ENCODE assay signal across 9 cellular contexts in genomic region chr3:11655188-11655928, GRCh38. TPM values are rescaled to one million over a fixed set of nuclear protein-coding genes. Genes with fewer than 3 reads are reported as not detected.
DNase-seq lines count a peak whose midpoint lies in the region; ATAC-seq and TF ChIP-seq lines count a peak whose summit lies in the region.
"Had no signal": no experiment of that assay in that cellular context is flagged by ENCODE, and none has a peak within 500 bp of the region (broad histone marks: within the 10 kb centered on the region; RNA-seq: fewer than 3 reads in every experiment).

No MANE protein-coding gene starts in this region.

- CTCF ChIA-PET in Caco-2 (lab: Charles Lee) (no interaction called here), HEK293 (lab: Yijun Ruan, JAX) (interaction anchor here (0.6 to 11.9 kb wide), 9 partner anchors 9 to 522 kb away, joined by 3 to 165 read pairs (median 4); no protein-coding TSS in a partner anchor), activated B cell treated with CpG ODN at 0.5 μM for 24 hours (lab: Charles Lee) (interaction anchor here (1.2 to 1.3 kb wide), 2 partner anchors 148 to 276 kb away, joined by 3 to 4 read pairs; no protein-coding TSS in a partner anchor)
- CTCF ChIA-PET in activated CD4-positive, alpha-beta T cell treated with anti-CD3 and anti-CD28 coated beads, Interleukin-2, amount 10 ng/mL, durations not matched to agents 7 days and 5 days (lab: Charles Lee): interaction anchor here (1.6 kb wide), 1 partner anchor 276 kb away, joined by 4 read pairs; no protein-coding TSS in a partner anchor
- CTCF ChIA-PET in CD4-positive, alpha-beta T cell (lab: Charles Lee): interaction anchor here (0.6 to 1.2 kb wide), 3 partner anchors 149 to 346 kb away, joined by 3 to 4 read pairs (median 3); no protein-coding TSS in a partner anchor

- H3K9me3 Mint-ChIP-seq in Caco-2 (ENCODE audit: unreplicated experiment) (no peaks in the 10 kb centered on the region), activated B cell treated with CpG ODN at 0.5 μM for 24 hours (no peaks in the 10 kb centered on the region)
- no peaks in the 10 kb centered on the region for H3K9me3 Mint-ChIP-seq in activated CD4-positive, alpha-beta T cell treated with anti-CD3 and anti-CD28 coated beads, Interleukin-2, amount 10 ng/mL, durations not matched to agents 7 days and 5 days
- no peaks in the 10 kb centered on the region for H3K9me3 Mint-ChIP-seq in CD4-positive, alpha-beta T cell

- H3K4me1 Mint-ChIP-seq in Caco-2 (ENCODE audit: low read depth, unreplicated experiment): peaks cover 11% of the 10 kb centered on the region
- peaks cover 15% of the 10 kb centered on the region for H3K4me1 Mint-ChIP-seq in activated B cell treated with CpG ODN at 0.5 μM for 24 hours
- peaks cover 3% of the 10 kb centered on the region for H3K4me1 Mint-ChIP-seq in activated CD4-positive, alpha-beta T cell treated with anti-CD3 and anti-CD28 coated beads, Interleukin-2, amount 10 ng/mL, durations not matched to agents 7 days and 5 days
- peaks cover 4% of the 10 kb centered on the region for H3K4me1 Mint-ChIP-seq in CD4-positive, alpha-beta T cell (ENCODE audit: low read depth)

- ATAC-seq in activated B cell treated with CpG ODN at 0.5 μM for 24 hours (ENCODE audit: low read depth) (peak; percentile 28), lower lobe of right lung (no peak), aorta (ENCODE audit: low FRiP score) (no peak), sciatic nerve (no peak)
- ATAC-seq in CD4-positive, alpha-beta T cell (ENCODE audit: poor library complexity): no peak

- no peaks in the 10 kb centered on the region for H3K36me3 Mint-ChIP-seq in Caco-2 (ENCODE audit: insufficient read depth, unreplicated experiment)
- no peaks in the 10 kb centered on the region for H3K36me3 Mint-ChIP-seq in activated B cell treated with CpG ODN at 0.5 μM for 24 hours (ENCODE audit: low read depth)
- H3K36me3 Mint-ChIP-seq in activated CD4-positive, alpha-beta T cell treated with anti-CD3 and anti-CD28 coated beads, Interleukin-2, amount 10 ng/mL, durations not matched to agents 7 days and 5 days (ENCODE audit: low read depth): no peaks in the 10 kb centered on the region
- no peaks in the 10 kb centered on the region for H3K36me3 Mint-ChIP-seq in CD4-positive, alpha-beta T cell (ENCODE audit: low read depth)

- intact Hi-C loops in Caco-2 (cut with micrococcal nuclease; ENCODE audit: unreplicated experiment): loop anchor here (1.0 kb wide), 1 partner anchor 149 kb away; no protein-coding TSS in a partner anchor
- intact Hi-C loops in activated B cell treated with CpG ODN at 0.5 μM for 24 hours (cut with micrococcal nuclease): loop anchor here (1.0 kb wide), 1 partner anchor 149 kb away; no protein-coding TSS in a partner anchor
- intact Hi-C loops in lower lobe of right lung (cut with DNase I): no loop called here
- intact Hi-C loops in aorta (cut with DNase I): no loop called here
- intact Hi-C loops in CD4-positive, alpha-beta T cell (cut with DNase I, micrococcal nuclease): loop anchor here in 1 of 2 experiments (5.0 kb wide), 1 partner anchor 593 kb away; no protein-coding TSS in a partner anchor
- intact Hi-C loops in sciatic nerve (cut with DNase I): loop anchor here (10.0 kb wide), 1 partner anchor 149 kb away; no protein-coding TSS in a partner anchor

- H3K27me3 Mint-ChIP-seq in Caco-2 (ENCODE audit: insufficient read depth, unreplicated experiment) (no peaks in the 10 kb centered on the region), activated B cell treated with CpG ODN at 0.5 μM for 24 hours (no peaks in the 10 kb centered on the region)
- no peaks in the 10 kb centered on the region for H3K27me3 Mint-ChIP-seq in activated CD4-positive, alpha-beta T cell treated with anti-CD3 and anti-CD28 coated beads, Interleukin-2, amount 10 ng/mL, durations not matched to agents 7 days and 5 days
- H3K27me3 Mint-ChIP-seq in CD4-positive, alpha-beta T cell: no peaks in the 10 kb centered on the region

- H3K4me1 ChIP-seq in Caco-2: peaks cover 11% of the 10 kb centered on the region
- no peaks in the 10 kb centered on the region for H3K4me1 ChIP-seq in HEK293 (ENCODE audit: control insufficient read depth, insufficient read depth, low read length)
- peaks cover 5% of the 10 kb centered on the region for H3K4me1 ChIP-seq in lower lobe of right lung
- peaks cover 0 to 2% of the 10 kb centered on the region in 2 donors for H3K4me1 ChIP-seq in aorta (ENCODE audit: control insufficient read depth in 1 of 2, insufficient read depth in 2 of 2, low read length in 2 of 2)

- TF ChIP-seq CTCF in Caco-2 (IDR thresholded peaks at IDR 0.05; ENCODE audit: insufficient read depth in 1 of 2, low read depth in 1 of 2, low read length in 1 of 2, severe bottlenecking in 1 of 2, unreplicated experiment in 1 of 2) (peak in 1 of 2 experiments; percentile 40), HEK293 (tag by site-specific recombination; IDR thresholded peaks at IDR 0.05) (peak; percentile 42; the same call in 1 of the 2 replicates), activated B cell treated with CpG ODN at 0.5 μM for 24 hours (IDR thresholded peaks at IDR 0.05) (no peak), lower lobe of right lung (IDR thresholded peaks at IDR 0.05) (peak; percentile 20)
- TF ChIP-seq CTCF in CD4-positive, alpha-beta T cell (IDR thresholded peaks at IDR 0.05): no peak

- BruUV-seq in Caco-2 (replicated peaks; lab: Mats Ljungman, UMichigan): no TSS peak

- H3K27me3 ChIP-seq in Caco-2 (replicated peaks; ENCODE audit: control insufficient read depth, insufficient read depth, low read length) (no peaks in the 10 kb centered on the region), lower lobe of right lung (ENCODE audit: low read depth) (no peaks in the 10 kb centered on the region), aorta (ENCODE audit: control insufficient read depth in 1 of 2, insufficient read depth in 2 of 2, low read length in 1 of 2) (no peaks in the 10 kb centered on the region)
- H3K27me3 ChIP-seq in CD4-positive, alpha-beta T cell (ENCODE audit: control insufficient read depth, insufficient read depth, low read length): no peaks in the 10 kb centered on the region

- no peak overlapping the region for H3K4me3 Mint-ChIP-seq in Caco-2 (ENCODE audit: unreplicated experiment)
- peak overlapping the region; percentile 1 for H3K4me3 Mint-ChIP-seq in activated B cell treated with CpG ODN at 0.5 μM for 24 hours
- H3K4me3 Mint-ChIP-seq in activated CD4-positive, alpha-beta T cell treated with anti-CD3 and anti-CD28 coated beads, Interleukin-2, amount 10 ng/mL, durations not matched to agents 7 days and 5 days: no peak overlapping the region
- no peak overlapping the region for H3K4me3 Mint-ChIP-seq in CD4-positive, alpha-beta T cell

- H3K27ac ChIP-seq in HEK293 (ENCODE audit: extremely low read depth, low read depth, low read length): no peak overlapping the region
- no peak overlapping the region for H3K27ac ChIP-seq in lower lobe of right lung
- H3K27ac ChIP-seq in aorta (ENCODE audit: low read depth in 1 of 2, low read length in 2 of 2): no peak overlapping the region
- no peak overlapping the region for H3K27ac ChIP-seq in CD4-positive, alpha-beta T cell (ENCODE audit: low read depth, low read length)

- H3K27ac Mint-ChIP-seq in Caco-2 (ENCODE audit: unreplicated experiment) (peak overlapping the region; percentile 73), activated B cell treated with CpG ODN at 0.5 μM for 24 hours (no peak overlapping the region)
- H3K27ac Mint-ChIP-seq in activated CD4-positive, alpha-beta T cell treated with anti-CD3 and anti-CD28 coated beads, Interleukin-2, amount 10 ng/mL, durations not matched to agents 7 days and 5 days: no peak overlapping the region
- no peak overlapping the region for H3K27ac Mint-ChIP-seq in CD4-positive, alpha-beta T cell

- DNase-seq in Caco-2 (no peak), activated B cell treated with CpG ODN at 0.5 μM for 24 hours (no peak), lower lobe of right lung (no peak), aorta (no peak), sciatic nerve (ENCODE audit: low spot score) (no peak)
- DNase-seq in activated CD4-positive, alpha-beta T cell treated with anti-CD3 and anti-CD28 coated beads, Interleukin-2, amount 10 ng/mL, durations not matched to agents 7 days and 5 days: no peak
- no peak for DNase-seq in CD4-positive, alpha-beta T cell
- DNase-seq: kidney had no signal

- H3K4me3 ChIP-seq in Caco-2 (ENCODE audit: low read depth, low read length): no peak overlapping the region
- no peak overlapping the region for H3K4me3 ChIP-seq in HEK293 (ENCODE audit: low read depth, low read length)
- H3K4me3 ChIP-seq in lower lobe of right lung: no peak overlapping the region
- no peak overlapping the region for H3K4me3 ChIP-seq in aorta (ENCODE audit: low read length in 2 of 2)

- H3K36me3 ChIP-seq in Caco-2 (ENCODE audit: control insufficient read depth, insufficient read depth, low read length) (no peaks in the 10 kb centered on the region), HEK293 (ENCODE audit: control insufficient read depth in 2 of 2, insufficient read depth in 1 of 2, low read length in 2 of 2) (no peaks in the 10 kb centered on the region), lower lobe of right lung (no peaks in the 10 kb centered on the region), aorta (ENCODE audit: control insufficient read depth in 1 of 2, insufficient read depth in 2 of 2, low read length in 1 of 2) (no peaks in the 10 kb centered on the region)

- POLR2A ChIA-PET in Caco-2 (lab: Charles Lee): no interaction called here
- POLR2A ChIA-PET in HEK293 (lab: Yijun Ruan, JAX): no interaction called here
- POLR2A ChIA-PET in activated B cell treated with CpG ODN at 0.5 μM for 24 hours (lab: Charles Lee): no interaction called here
- POLR2A ChIA-PET in activated CD4-positive, alpha-beta T cell treated with anti-CD3 and anti-CD28 coated beads, Interleukin-2, amount 10 ng/mL, durations not matched to agents 7 days and 5 days (lab: Charles Lee): no interaction called here
- POLR2A ChIA-PET in CD4-positive, alpha-beta T cell (lab: Charles Lee): no interaction called here

- no peaks in the 10 kb centered on the region for H3K9me3 ChIP-seq in Caco-2
- no peaks in the 10 kb centered on the region for H3K9me3 ChIP-seq in HEK293 (ENCODE audit: control insufficient read depth, insufficient read depth, low read depth, low read length)
- no peaks in the 10 kb centered on the region for H3K9me3 ChIP-seq in lower lobe of right lung
- no peaks in the 10 kb centered on the region for H3K9me3 ChIP-seq in aorta (ENCODE audit: control insufficient read depth, low read length)
- no peaks in the 10 kb centered on the region for H3K9me3 ChIP-seq in CD4-positive, alpha-beta T cell (ENCODE audit: control insufficient read depth, low read length)

- WGBS in aorta, 2 donors: 76 to 77% methylated on average over 13 of the region's 13 CpGs

TF ChIP-seq in HEK293, 187 proteins besides CTCF, POLR2A, EP300 and RAD21 (continues in another document):
- TF ChIP-seq ZNF658 (tag by site-specific recombination; IDR thresholded peaks at IDR 0.05): no peak

RNA-seq across cellular contexts. Expression of gene VGLL4, which starts 11.6 kb away (rescaled TPM):
- total RNA-seq in Caco-2 (2022) (42.8 and 46.1 TPM in 2 replicates), activated B cell treated with CpG ODN at 0.5 μM for 24 hours (19.2 and 19.3 TPM in 2 replicates), lower lobe of right lung (45.5 TPM), aorta (100 to 1,000 TPM in 1 of 2 donors, 10 to 100 TPM in 1; 93.5 to 104 TPM), sciatic nerve (96.5 TPM)
- polyA plus RNA-seq in aorta: 10 to 100 TPM; 44.7 to 47.8 TPM
- total RNA-seq in activated CD4-positive, alpha-beta T cell treated with anti-CD3 and anti-CD28 coated beads, Interleukin-2, amount 10 ng/mL, durations not matched to agents 7 days and 5 days: 10 to 100 TPM; 34.2 to 35.5 TPM
- total RNA-seq in CD4-positive, alpha-beta T cell: 10 to 100 TPM; 10.5 to 11.3 TPM

Comparison
In these comparisons a context has a peak if more than half of its experiments do, and no peak if none do; other contexts are left out.
1. CTCF ChIP-seq: peak in HEK293 (single experiment) and lower lobe of right lung (single experiment); none in activated B cell treated with CpG ODN at 0.5 μM for 24 hours (single experiment) and CD4-positive, alpha-beta T cell (single experiment).
2. intact Hi-C loops: an anchor here in Caco-2 (1.0 kb wide), activated B cell treated with CpG ODN at 0.5 μM for 24 hours (1.0 kb wide) and sciatic nerve (10.0 kb wide); none called in lower lobe of right lung and aorta.